Comparison of ENCODE assay signal across 13 cellular contexts in the genomic region with DNA sequence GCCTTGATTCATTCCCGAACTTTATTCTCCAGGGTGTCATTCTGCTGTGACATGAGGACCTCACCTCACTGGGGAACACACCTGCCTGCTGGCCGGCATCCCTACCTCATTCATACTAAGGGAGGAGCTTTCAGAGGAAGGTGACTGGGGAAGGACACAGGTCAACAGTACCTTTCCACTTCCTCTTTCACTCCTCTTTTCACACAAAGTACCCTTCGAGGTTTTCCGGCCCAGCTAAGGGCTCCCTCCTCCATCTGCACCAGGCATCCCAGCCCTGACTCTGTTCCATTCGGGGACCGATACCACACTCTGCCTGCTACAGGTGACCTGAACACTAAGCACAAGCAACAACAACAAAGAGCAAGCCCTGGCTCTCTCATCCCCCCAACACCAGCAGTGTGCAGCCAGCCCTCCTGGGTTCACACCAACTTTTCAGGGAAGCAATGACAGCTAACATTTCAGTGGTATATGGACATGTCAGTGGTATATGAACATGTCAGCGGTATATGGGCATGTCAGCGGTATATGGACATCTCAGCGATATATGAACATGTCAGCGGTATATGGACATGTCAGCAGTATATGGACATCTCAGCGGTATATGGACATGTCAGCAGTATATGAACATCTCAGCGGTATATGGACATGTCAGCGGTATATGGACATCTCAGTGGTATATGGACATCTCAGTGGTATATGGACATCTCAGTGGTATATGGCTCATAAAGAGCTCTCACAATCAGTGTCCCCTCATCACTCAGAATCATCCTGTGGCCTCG. TPM values are rescaled to one million over a fixed set of nuclear protein-coding genes. Genes with fewer than 3 reads are reported as not detected.
DNase-seq lines count a peak whose midpoint lies in the region; ATAC-seq and TF ChIP-seq lines count a peak whose summit lies in the region.
"Had no signal": no experiment of that assay in that cellular context is flagged by ENCODE, and none has a peak within 500 bp of the region (broad histone marks: within the 10 kb centered on the region; RNA-seq: fewer than 3 reads in every experiment).

No MANE protein-coding gene starts in this region.

- CTCF ChIA-PET in HEK293 (lab: Yijun Ruan, JAX) (no interaction called here), activated B cell treated with CpG ODN at 0.5 μM for 24 hours (lab: Charles Lee) (interaction anchor here (1.1 kb wide), 1 partner anchor 42 kb away, joined by 3 read pairs; no protein-coding TSS in a partner anchor)

- POLR2A ChIA-PET in HEK293 (lab: Yijun Ruan, JAX) (interaction anchor here (1.5 kb wide), 1 partner anchor 16 kb away, joined by 10 read pairs; a partner anchor contains a TSS), activated B cell treated with CpG ODN at 0.5 μM for 24 hours (lab: Charles Lee) (interaction anchor here (0.5 to 1.1 kb wide), 4 partner anchors 10 to 137 kb away, joined by 3 to 4 read pairs (median 4); a partner anchor contains a TSS)

- no peak overlapping the region for H3K4me3 Mint-ChIP-seq in activated naive CD8-positive, alpha-beta T cell
- no peak overlapping the region for H3K4me3 Mint-ChIP-seq in activated naive CD8-positive, alpha-beta T cell treated with anti-CD3 and anti-CD28 coated beads, Interleukin-2, amount 50 U/mL, for 24 hours
- H3K4me3 Mint-ChIP-seq in activated B cell treated with CpG ODN at 0.5 μM for 24 hours, result peak overlapping the region; percentile 21
- H3K4me3 Mint-ChIP-seq in stimulated activated effector memory CD8-positive, alpha-beta T cell treated with anti-CD3 and anti-CD28 coated beads, Interleukin-12 subunit alpha, Interleukin-12 subunit beta, amount 100 ng/mL, for 72 hours, result no peak overlapping the region

- no peaks in the 10 kb centered on the region for H3K4me1 Mint-ChIP-seq in activated naive CD8-positive, alpha-beta T cell (ENCODE audit: low read depth)
- H3K4me1 Mint-ChIP-seq in activated naive CD8-positive, alpha-beta T cell treated with anti-CD3 and anti-CD28 coated beads, Interleukin-2, amount 50 U/mL, for 24 hours, result peaks cover 2% of the 10 kb centered on the region
- H3K4me1 Mint-ChIP-seq in activated B cell treated with CpG ODN at 0.5 μM for 24 hours, result peaks cover 32% of the 10 kb centered on the region
- H3K4me1 Mint-ChIP-seq in stimulated activated effector memory CD8-positive, alpha-beta T cell treated with anti-CD3 and anti-CD28 coated beads, Interleukin-12 subunit alpha, Interleukin-12 subunit beta, amount 100 ng/mL, for 72 hours, result peaks cover 27% of the 10 kb centered on the region

- peaks cover 36 to 92% of the 10 kb centered on the region in 2 experiments for H3K36me3 ChIP-seq in HEK293 (ENCODE audit: control insufficient read depth in 2 of 2, insufficient read depth in 1 of 2, low read length in 2 of 2)

- no peak overlapping the region for H3K27ac ChIP-seq in HEK293 (ENCODE audit: extremely low read depth, low read depth, low read length)
- H3K27ac ChIP-seq: ascending aorta, heart right ventricle, tibial artery had no signal

- no peaks in the 10 kb centered on the region for H3K4me1 ChIP-seq in HEK293 (ENCODE audit: control insufficient read depth, insufficient read depth, low read length)
- H3K4me1 ChIP-seq: ascending aorta, tibial artery had no signal

- peak overlapping the region; percentile 76 for H3K27ac Mint-ChIP-seq in activated naive CD8-positive, alpha-beta T cell
- H3K27ac Mint-ChIP-seq in activated naive CD8-positive, alpha-beta T cell treated with anti-CD3 and anti-CD28 coated beads, Interleukin-2, amount 50 U/mL, for 24 hours, result no peak overlapping the region
- H3K27ac Mint-ChIP-seq in activated B cell treated with CpG ODN at 0.5 μM for 24 hours, result peak overlapping the region; percentile 19
- H3K27ac Mint-ChIP-seq in stimulated activated effector memory CD8-positive, alpha-beta T cell treated with anti-CD3 and anti-CD28 coated beads, Interleukin-12 subunit alpha, Interleukin-12 subunit beta, amount 100 ng/mL, for 72 hours, result peak overlapping the region; percentile 13

- H3K36me3 Mint-ChIP-seq in activated naive CD8-positive, alpha-beta T cell, result peaks cover 25% of the 10 kb centered on the region
- peaks cover 61% of the 10 kb centered on the region for H3K36me3 Mint-ChIP-seq in activated naive CD8-positive, alpha-beta T cell treated with anti-CD3 and anti-CD28 coated beads, Interleukin-2, amount 50 U/mL, for 24 hours (ENCODE audit: low read depth)
- H3K36me3 Mint-ChIP-seq in activated B cell treated with CpG ODN at 0.5 μM for 24 hours (ENCODE audit: low read depth), result peaks cover 91% of the 10 kb centered on the region
- peaks cover 100% of the 10 kb centered on the region for H3K36me3 Mint-ChIP-seq in stimulated activated effector memory CD8-positive, alpha-beta T cell treated with anti-CD3 and anti-CD28 coated beads, Interleukin-12 subunit alpha, Interleukin-12 subunit beta, amount 100 ng/mL, for 72 hours

- no peak for TF ChIP-seq CTCF in HEK293 (tag by site-specific recombination; IDR thresholded peaks at IDR 0.05)
- no peak for TF ChIP-seq CTCF in activated B cell treated with CpG ODN at 0.5 μM for 24 hours (IDR thresholded peaks at IDR 0.05)

- intact Hi-C loops in activated B cell treated with CpG ODN at 0.5 μM for 24 hours (cut with micrococcal nuclease), result loop anchor here (2.0 kb wide), 1 partner anchor 15 kb away; no protein-coding TSS in a partner anchor

- no peak overlapping the region for H3K4me3 ChIP-seq in HEK293 (ENCODE audit: low read depth, low read length)
- H3K4me3 ChIP-seq: ascending aorta, heart right ventricle, tibial artery had no signal

- no peaks in the 10 kb centered on the region for H3K9me3 ChIP-seq in HEK293 (ENCODE audit: control insufficient read depth, insufficient read depth, low read depth, low read length)
- H3K9me3 ChIP-seq: ascending aorta, heart right ventricle, tibial artery had no signal

- H3K9me3 Mint-ChIP-seq in activated naive CD8-positive, alpha-beta T cell (ENCODE audit: low read depth), result no peaks in the 10 kb centered on the region
- H3K9me3 Mint-ChIP-seq in activated naive CD8-positive, alpha-beta T cell treated with anti-CD3 and anti-CD28 coated beads, Interleukin-2, amount 50 U/mL, for 24 hours, result no peaks in the 10 kb centered on the region
- H3K9me3 Mint-ChIP-seq in activated B cell treated with CpG ODN at 0.5 μM for 24 hours, result no peaks in the 10 kb centered on the region
- no peaks in the 10 kb centered on the region for H3K9me3 Mint-ChIP-seq in stimulated activated effector memory CD8-positive, alpha-beta T cell treated with anti-CD3 and anti-CD28 coated beads, Interleukin-12 subunit alpha, Interleukin-12 subunit beta, amount 100 ng/mL, for 72 hours

- DNase-seq in activated naive CD8-positive, alpha-beta T cell treated with anti-CD3 and anti-CD28 coated beads, Interleukin-2, amount 50 U/mL, for 24 hours, result no peak
- DNase-seq in activated B cell treated with CpG ODN at 0.5 μM for 24 hours (no peak), NOMO-1 treated with dmso at 0.1 percent for 144 hours (lab: John Stamatoyannopoulos, UW; ENCODE audit: unreplicated experiment) (no peak), SK-N-DZ (ENCODE audit: low spot score) (no peak)
- DNase-seq in stimulated activated effector memory CD8-positive, alpha-beta T cell treated with anti-CD3 and anti-CD28 coated beads, Interleukin-12 subunit alpha, Interleukin-12 subunit beta, amount 100 ng/mL, for 72 hours (ENCODE audit: low spot score in 2 of 2), result no peak
- DNase-seq: heart right ventricle, mesendoderm, NCI-H1436 treated with DMSO at 0.1 percent for 48 hours had no signal

- H3K27me3 Mint-ChIP-seq in activated naive CD8-positive, alpha-beta T cell, result no peaks in the 10 kb centered on the region
- no peaks in the 10 kb centered on the region for H3K27me3 Mint-ChIP-seq in activated naive CD8-positive, alpha-beta T cell treated with anti-CD3 and anti-CD28 coated beads, Interleukin-2, amount 50 U/mL, for 24 hours
- H3K27me3 Mint-ChIP-seq in activated B cell treated with CpG ODN at 0.5 μM for 24 hours, result no peaks in the 10 kb centered on the region

- ATAC-seq in activated naive CD8-positive, alpha-beta T cell treated with anti-CD3 and anti-CD28 coated beads, Interleukin-2, amount 50 U/mL, for 24 hours, result no peak
- ATAC-seq in activated B cell treated with CpG ODN at 0.5 μM for 24 hours (ENCODE audit: low read depth) (peak; percentile 57), HG02642 (IDR thresholded peaks at IDR 0.05; ENCODE audit: poor library complexity, unreplicated experiment) (no peak)
- ATAC-seq in stimulated activated effector memory CD8-positive, alpha-beta T cell treated with anti-CD3 and anti-CD28 coated beads, Interleukin-12 subunit alpha, Interleukin-12 subunit beta, amount 100 ng/mL, for 72 hours, result no peak
- ATAC-seq: heart right ventricle had no signal

TF ChIP-seq in HEK293, 187 proteins besides CTCF, POLR2A, EP300 and RAD21:
- TF ChIP-seq ZNF211 (tag by site-specific recombination; IDR thresholded peaks at IDR 0.05; ENCODE audit: low read depth), result peak; percentile 99
- TF ChIP-seq, protein P1, sequence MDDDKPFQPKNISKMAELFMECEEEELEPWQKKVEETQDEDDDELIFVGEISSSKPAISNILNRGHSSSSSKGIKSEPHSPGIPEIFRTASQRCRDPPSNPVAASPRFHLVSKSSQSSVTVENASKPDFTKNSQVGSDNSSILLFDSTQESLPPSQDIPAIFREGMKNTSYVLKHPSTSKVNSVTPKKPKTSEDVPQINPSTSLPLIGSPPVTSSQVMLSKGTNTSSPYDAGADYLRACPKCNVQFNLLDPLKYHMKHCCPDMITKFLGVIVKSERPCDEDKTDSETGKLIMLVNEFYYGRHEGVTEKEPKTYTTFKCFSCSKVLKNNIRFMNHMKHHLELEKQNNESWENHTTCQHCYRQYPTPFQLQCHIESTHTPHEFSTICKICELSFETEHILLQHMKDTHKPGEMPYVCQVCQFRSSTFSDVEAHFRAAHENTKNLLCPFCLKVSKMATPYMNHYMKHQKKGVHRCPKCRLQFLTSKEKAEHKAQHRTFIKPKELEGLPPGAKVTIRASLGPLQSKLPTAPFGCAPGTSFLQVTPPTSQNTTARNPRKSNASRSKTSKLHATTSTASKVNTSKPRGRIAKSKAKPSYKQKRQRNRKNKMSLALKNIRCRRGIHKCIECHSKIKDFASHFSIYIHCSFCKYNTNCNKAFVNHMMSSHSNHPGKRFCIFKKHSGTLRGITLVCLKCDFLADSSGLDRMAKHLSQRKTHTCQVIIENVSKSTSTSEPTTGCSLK (tag by site-specific recombination; IDR thresholded peaks at IDR 0.05), result no peak

RNA-seq across cellular contexts. Expression of a gene that starts 16.0 kb away (rescaled TPM):
- total RNA-seq in activated B cell treated with CpG ODN at 0.5 μM for 24 hours, result 63.5 and 71.4 TPM in 2 replicates
- 2.2 and 2.4 TPM in 2 replicates for polyA plus RNA-seq in SK-N-DZ (2014; cell fraction: cytosol; rRNA removed)
- 4.3 and 8.4 TPM in 2 replicates for polyA plus RNA-seq in SK-N-DZ (2014; cell fraction: nucleus; rRNA removed)
